Comparison of ENCODE assay signal across 9 cellular contexts in the genomic region with DNA sequence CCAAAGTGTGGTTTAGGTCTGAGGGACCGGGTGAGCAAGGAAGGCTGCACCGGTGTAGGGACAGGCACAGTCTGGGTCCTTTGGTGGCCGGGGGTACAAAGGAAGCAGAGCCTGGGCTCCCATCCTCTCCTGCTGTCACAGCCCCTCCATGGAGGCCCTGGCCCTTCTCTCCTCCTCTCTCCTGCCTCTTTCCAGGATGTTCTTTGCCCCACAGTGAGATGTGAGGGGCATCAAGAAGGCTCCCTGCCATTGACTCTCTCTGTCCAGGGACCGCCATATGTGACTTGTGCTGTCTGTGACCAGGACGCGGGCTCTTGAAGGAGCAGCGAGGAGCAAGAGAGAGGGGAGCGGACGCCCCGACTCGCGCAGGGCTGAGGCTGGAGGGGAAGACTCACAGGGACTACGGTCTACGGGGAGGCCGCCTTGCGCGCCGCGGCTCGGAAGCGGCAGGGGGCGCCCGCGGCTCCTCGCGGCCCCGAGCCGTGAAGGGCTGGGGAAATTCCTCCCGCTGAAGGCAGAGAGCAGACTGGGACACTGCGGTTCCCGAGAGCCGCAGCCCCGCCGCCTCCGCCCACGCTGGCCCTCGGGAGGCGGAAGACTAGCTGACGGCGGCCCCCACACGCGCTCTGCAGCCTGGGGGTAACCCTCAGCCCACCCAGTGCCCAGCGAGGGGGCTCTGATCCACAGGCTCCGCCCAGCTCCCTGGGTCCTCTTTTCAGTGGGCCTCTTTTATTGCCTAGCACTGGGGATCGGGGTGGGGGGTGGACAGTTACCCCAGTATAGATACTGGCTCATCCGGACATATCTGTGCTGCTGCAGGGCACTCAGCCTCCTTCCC. TPM values are rescaled to one million over a fixed set of nuclear protein-coding genes. Genes with fewer than 3 reads are reported as not detected.
DNase-seq lines count a peak whose midpoint lies in the region; ATAC-seq and TF ChIP-seq lines count a peak whose summit lies in the region.
"Had no signal": no experiment of that assay in that cellular context is flagged by ENCODE, and none has a peak within 500 bp of the region (broad histone marks: within the 10 kb centered on the region; RNA-seq: fewer than 3 reads in every experiment).

No MANE protein-coding gene starts in this region.

- H4K8ac ChIP-seq in mesendoderm (ENCODE audit: low read depth, low read length): peak overlapping the region; percentile 96

- no peaks in the 10 kb centered on the region for H3K36me3 ChIP-seq in mesendoderm (ENCODE audit: control insufficient read depth, insufficient read depth, low read length)

- H3K4me3 ChIP-seq in mesendoderm (ENCODE audit: low read length): peak overlapping the region; percentile 14

- DNase-seq in C1 segment of cervical spinal cord (lab: John Stamatoyannopoulos, UW) (peak in 12 of 14 donors; percentile 42 to 83 (median 72)), GM19240 (ENCODE audit: insufficient read length, low spot score) (peak; percentile 83), NCI-H69 (lab: John Stamatoyannopoulos, UW) (peak; percentile 83), mesendoderm (peak; percentile 84)
- peak; percentile 85 for DNase-seq in activated CD8-positive, alpha-beta T cell treated with anti-CD3 and anti-CD28 coated beads for 36 hours
- peak; percentile 75 to 78 (median 76) for DNase-seq in effector memory CD8-positive, alpha-beta T cell
- peak; percentile 46 for DNase-seq in stimulated activated CD8-positive, alpha-beta memory T cell treated with anti-CD3 and anti-CD28 coated beads, Interleukin-15, amount 100 ng/mL, for 1 hour (ENCODE audit: low read depth)

- H3K4me1 ChIP-seq in mesendoderm (ENCODE audit: control insufficient read depth, low read depth, low read length): no peaks in the 10 kb centered on the region

- peak; percentile 91 for TF ChIP-seq CTCF in activated CD8-positive, alpha-beta T cell treated with anti-CD3 and anti-CD28 coated beads for 36 hours (IDR thresholded peaks at IDR 0.05)

- no peak overlapping the region for H4K5ac ChIP-seq in mesendoderm (ENCODE audit: low read length)

- H2AK5ac ChIP-seq in mesendoderm (ENCODE audit: low read length): no peak overlapping the region

- peak overlapping the region; percentile 3 for H2BK15ac ChIP-seq in mesendoderm (replicated peaks; ENCODE audit: low read depth)

- H2BK120ac ChIP-seq in mesendoderm (ENCODE audit: low read depth, low read length): no peak overlapping the region

- H3K27ac ChIP-seq in mesendoderm (ENCODE audit: low read depth, low read length): no peak overlapping the region

- no peak overlapping the region for H3K23ac ChIP-seq in mesendoderm (ENCODE audit: low read length)

- peak overlapping the region; percentile 42 for H3K4me2 ChIP-seq in mesendoderm (ENCODE audit: low read length)

- WGBS in mesendoderm (ENCODE audit: extremely low coverage, insufficient coverage, low lambda C conversion rate): no CpG with 5 or more reads among the region's 46 CpGs

- no peaks in the 10 kb centered on the region for H3K27me3 ChIP-seq in mesendoderm (ENCODE audit: insufficient read depth, low read length, poor library complexity)

- H3K36me3 Mint-ChIP-seq in activated CD8-positive, alpha-beta T cell treated with anti-CD3 and anti-CD28 coated beads for 36 hours (ENCODE audit: low read depth): no peaks in the 10 kb centered on the region
- peaks cover 3% of the 10 kb centered on the region for H3K36me3 Mint-ChIP-seq in effector memory CD8-positive, alpha-beta T cell (ENCODE audit: insufficient read depth)

- H3K4me3 Mint-ChIP-seq in activated CD8-positive, alpha-beta T cell treated with anti-CD3 and anti-CD28 coated beads for 36 hours: peak overlapping the region; percentile 62
- H3K4me3 Mint-ChIP-seq in effector memory CD8-positive, alpha-beta T cell: peak overlapping the region; percentile 71 to 72

- peak; percentile 96 for ATAC-seq in HG03442 (IDR thresholded peaks at IDR 0.05; ENCODE audit: unreplicated experiment)
- ATAC-seq in activated CD8-positive, alpha-beta T cell treated with anti-CD3 and anti-CD28 coated beads for 36 hours: peak; percentile 97
- peak; percentile 94 for ATAC-seq in effector memory CD8-positive, alpha-beta T cell (replicated peaks)

- no peak overlapping the region for H2BK5ac ChIP-seq in mesendoderm (ENCODE audit: low read length)

- intact Hi-C loops in activated CD8-positive, alpha-beta T cell treated with anti-CD3 and anti-CD28 coated beads for 36 hours (cut with micrococcal nuclease): loop anchor here (5.0 kb wide), 1 partner anchor 335 kb away; no protein-coding TSS in a partner anchor

- POLR2A ChIA-PET in activated CD8-positive, alpha-beta T cell treated with anti-CD3 and anti-CD28 coated beads for 36 hours (lab: Charles Lee): interaction anchor here (0.9 kb wide), 1 partner anchor 9 kb away, joined by 3 read pairs; no protein-coding TSS in a partner anchor

- peaks cover 22% of the 10 kb centered on the region for H3K4me1 Mint-ChIP-seq in activated CD8-positive, alpha-beta T cell treated with anti-CD3 and anti-CD28 coated beads for 36 hours (ENCODE audit: low read depth)
- H3K4me1 Mint-ChIP-seq in effector memory CD8-positive, alpha-beta T cell (ENCODE audit: low read depth in 2 of 2): peaks cover 3 to 5% of the 10 kb centered on the region in 2 donors

- peak overlapping the region; percentile 65 for H3K27ac Mint-ChIP-seq in activated CD8-positive, alpha-beta T cell treated with anti-CD3 and anti-CD28 coated beads for 36 hours
- peak overlapping the region; percentile 65 to 87 for H3K27ac Mint-ChIP-seq in effector memory CD8-positive, alpha-beta T cell

- peak overlapping the region; percentile 89 for H3K56ac ChIP-seq in mesendoderm (ENCODE audit: low read length)

- H3K18ac ChIP-seq in mesendoderm (ENCODE audit: low read length): peak overlapping the region; percentile 69

- H3K79me1 ChIP-seq in mesendoderm (ENCODE audit: low read length): no peaks in the 10 kb centered on the region

- no peaks in the 10 kb centered on the region for H3K9me3 Mint-ChIP-seq in activated CD8-positive, alpha-beta T cell treated with anti-CD3 and anti-CD28 coated beads for 36 hours
- no peaks in the 10 kb centered on the region for H3K9me3 Mint-ChIP-seq in effector memory CD8-positive, alpha-beta T cell

- no peaks in the 10 kb centered on the region for H3K27me3 Mint-ChIP-seq in activated CD8-positive, alpha-beta T cell treated with anti-CD3 and anti-CD28 coated beads for 36 hours
- H3K27me3 Mint-ChIP-seq in effector memory CD8-positive, alpha-beta T cell: peaks cover 0 to 14% of the 10 kb centered on the region in 2 donors

- no peaks in the 10 kb centered on the region for H3K79me2 ChIP-seq in mesendoderm (ENCODE audit: control insufficient read depth, insufficient read depth, low read length)

- H3K4ac ChIP-seq in mesendoderm (ENCODE audit: low read depth, low read length): peak overlapping the region; percentile 44

- H3K9ac ChIP-seq in mesendoderm (ENCODE audit: low read length): peak overlapping the region; percentile 73

- CTCF ChIA-PET in activated CD8-positive, alpha-beta T cell treated with anti-CD3 and anti-CD28 coated beads for 36 hours (lab: Charles Lee): interaction anchor here (0.6 to 14.8 kb wide), 14 partner anchors 9 to 352 kb away, joined by 3 to 460 read pairs (median 4); no protein-coding TSS in a partner anchor

RNA-seq across cellular contexts. Expression of a gene that starts 40.8 kb away (rescaled TPM):
- total RNA-seq in activated CD8-positive, alpha-beta T cell treated with anti-CD3 and anti-CD28 coated beads for 36 hours: not detected
- polyA plus RNA-seq in mesendoderm (2013, experiment 1 of 2): not detected
- 0.01 TPM for polyA plus RNA-seq in mesendoderm (2013, experiment 2 of 2)
- total RNA-seq: dermis microvascular lymphatic vessel endothelial cell had no signal
